In genomic region chr20:51595744-51596143, GRCh38 we compare ENCODE assay signal across 12 cellular contexts. TPM values are rescaled to one million over a fixed set of nuclear protein-coding genes. Genes with fewer than 3 reads are reported as not detected.
DNase-seq lines count a peak whose midpoint lies in the region; ATAC-seq, FAIRE-seq and TF ChIP-seq lines count a peak whose summit lies in the region.
"Had no signal": no experiment of that assay in that cellular context is flagged by ENCODE, and none has a peak within 500 bp of the region (broad histone marks: within the 10 kb centered on the region; RNA-seq: fewer than 3 reads in every experiment).

No MANE protein-coding gene starts in this region.

- H3K79me2 ChIP-seq in Karpas-422 (ENCODE audit: low read length) (no peaks in the 10 kb centered on the region), OCI-LY7 (ENCODE audit: insufficient read depth, low read depth, low read length) (no peaks in the 10 kb centered on the region), K562 (ENCODE audit: control insufficient read depth, insufficient read depth, low read length) (no peaks in the 10 kb centered on the region)

- no peak for ATAC-seq in K562
- peak; percentile 31 to 51 for ATAC-seq in stimulated activated naive B cell treated with anti-CD40 and anti-IgM and Interleukin-4, amounts not matched to agents 10 μg/mL and 1 μg/mL and 100 μg/mL, for 72 hours (replicated peaks)
- ATAC-seq in GM18520 (IDR thresholded peaks at IDR 0.05; ENCODE audit: unreplicated experiment), result no peak
- ATAC-seq in activated CD4-positive, alpha-beta T cell treated with anti-CD3 and anti-CD28 coated beads for 36 hours, result no peak

- no peaks in the 10 kb centered on the region for H3K9me1 ChIP-seq in K562 (ENCODE audit: control insufficient read depth, insufficient read depth, low read length)

- CTCF ChIA-PET in OCI-LY7 (lab: Charles Lee; ENCODE audit: unreplicated experiment), result interaction anchor here (0.6 to 2.0 kb wide), 6 partner anchors 70 to 229 kb away, joined by 3 to 10 read pairs (median 4); no protein-coding TSS in a partner anchor
- CTCF ChIA-PET in K562 (lab: Yijun Ruan, JAX; ENCODE audit: low intra/inter-chr PET ratio), result interaction anchor here (0.7 to 3.3 kb wide), 4 partner anchors 192 to 608 kb away, joined by 3 to 25 read pairs (median 14); no protein-coding TSS in a partner anchor
- CTCF ChIA-PET in activated CD4-positive, alpha-beta T cell treated with anti-CD3 and anti-CD28 coated beads for 36 hours (lab: Charles Lee), result interaction anchor here (0.6 to 4.8 kb wide), 25 partner anchors 13 to 289 kb away, joined by 3 to 31 read pairs (median 5); no protein-coding TSS in a partner anchor

- no peak for TF ChIP-seq EP300 in K562 (IDR thresholded peaks at IDR 0.05; ENCODE audit: low read length)

- BruUV-seq in OCI-LY7 (replicated peaks; lab: Mats Ljungman, UMichigan), result no TSS peak
- no TSS peak for BruUV-seq in K562 (replicated peaks; lab: Mats Ljungman, UMichigan)

- in situ Hi-C loops in K562 (cut with MboI), result no loop called here

- H3K9me3 ChIP-seq in Karpas-422 (ENCODE audit: low read length), result no peaks in the 10 kb centered on the region
- no peaks in the 10 kb centered on the region for H3K9me3 ChIP-seq in OCI-LY7 (ENCODE audit: low read length)
- no peaks in the 10 kb centered on the region; the same call in 1 of the 2 replicates for H3K9me3 ChIP-seq in K562 (replicated peaks; ENCODE audit: control insufficient read depth, insufficient read depth, low read depth, low read length)

- no peaks in the 10 kb centered on the region for H3K36me3 Mint-ChIP-seq in stimulated activated naive B cell treated with anti-CD40 and anti-IgM and Interleukin-4, amounts not matched to agents 10 μg/mL and 1 μg/mL and 100 μg/mL, for 72 hours
- H3K36me3 Mint-ChIP-seq in activated T-helper 2 cell treated with anti-CD3 and anti-CD28 coated beads, Interferon-gamma antibody, Interleukin-2, Interleukin-4, amounts not matched to agents 10 μg/mL and 5 μg/mL and 100 μg/mL, durations not matched to agents 14 hours and 24 hours and 36 hours (ENCODE audit: low read depth), result no peaks in the 10 kb centered on the region
- H3K36me3 Mint-ChIP-seq in activated CD4-positive, alpha-beta T cell treated with anti-CD3 and anti-CD28 coated beads for 36 hours (ENCODE audit: low read depth), result no peaks in the 10 kb centered on the region
- H3K36me3 Mint-ChIP-seq: CD8-positive, alpha-beta T cell had no signal

- H3K9me2 ChIP-seq in Karpas-422 (replicated peaks; ENCODE audit: insufficient read depth, low read length), result no peaks in the 10 kb centered on the region
- H3K9me2 ChIP-seq in OCI-LY7 (ENCODE audit: insufficient read depth, low read length), result no peaks in the 10 kb centered on the region

- intact Hi-C loops in OCI-LY7 (cut with micrococcal nuclease; ENCODE audit: unreplicated experiment), result loop anchor here (1.0 to 2.0 kb wide), 4 partner anchors 53 to 223 kb away; partner anchors contain the start of gene NFATC2
- intact Hi-C loops in K562 (cut with micrococcal nuclease), result loop anchor here (1.0 to 2.0 kb wide), 2 partner anchors 55 to 221 kb away; no protein-coding TSS in a partner anchor
- intact Hi-C loops in activated T-helper 2 cell treated with anti-CD3 and anti-CD28 coated beads, Interferon-gamma antibody, Interleukin-2, Interleukin-4, amounts not matched to agents 10 μg/mL and 5 μg/mL and 100 μg/mL, durations not matched to agents 14 hours and 24 hours and 36 hours (cut with micrococcal nuclease), result loop anchor here (2.0 kb wide), 4 partner anchors 55 to 223 kb away; no protein-coding TSS in a partner anchor
- intact Hi-C loops in activated CD4-positive, alpha-beta T cell treated with anti-CD3 and anti-CD28 coated beads for 36 hours (cut with DNase I, micrococcal nuclease), result loop anchor here (1.0 to 10.0 kb wide), 10 partner anchors 55 to 371 kb away; no protein-coding TSS in a partner anchor

- no peak overlapping the region for H3K27ac Mint-ChIP-seq in stimulated activated naive B cell treated with anti-CD40 and anti-IgM and Interleukin-4, amounts not matched to agents 10 μg/mL and 1 μg/mL and 100 μg/mL, for 72 hours
- H3K27ac Mint-ChIP-seq in activated T-helper 2 cell treated with anti-CD3 and anti-CD28 coated beads, Interferon-gamma antibody, Interleukin-2, Interleukin-4, amounts not matched to agents 10 μg/mL and 5 μg/mL and 100 μg/mL, durations not matched to agents 14 hours and 24 hours and 36 hours, result no peak overlapping the region
- H3K27ac Mint-ChIP-seq in activated CD4-positive, alpha-beta T cell treated with anti-CD3 and anti-CD28 coated beads for 36 hours, result no peak overlapping the region

- H3K4me1 Mint-ChIP-seq in stimulated activated naive B cell treated with anti-CD40 and anti-IgM and Interleukin-4, amounts not matched to agents 10 μg/mL and 1 μg/mL and 100 μg/mL, for 72 hours, result peaks cover 9 to 19% of the 10 kb centered on the region in 2 donors
- H3K4me1 Mint-ChIP-seq in activated T-helper 2 cell treated with anti-CD3 and anti-CD28 coated beads, Interferon-gamma antibody, Interleukin-2, Interleukin-4, amounts not matched to agents 10 μg/mL and 5 μg/mL and 100 μg/mL, durations not matched to agents 14 hours and 24 hours and 36 hours (ENCODE audit: low read depth), result peaks cover 53% of the 10 kb centered on the region
- H3K4me1 Mint-ChIP-seq in activated CD4-positive, alpha-beta T cell treated with anti-CD3 and anti-CD28 coated beads for 36 hours, result peaks cover 60% of the 10 kb centered on the region

- TF ChIP-seq RAD21 in K562 (CRISPR knock-in tag; conservative IDR thresholded peaks at IDR 0.05 in 1 of 2, IDR thresholded peaks at IDR 0.05 in 1 of 2), result no peak

- POLR2A ChIA-PET in OCI-LY7 (lab: Charles Lee) (interaction anchor here (0.5 to 2.4 kb wide), 13 partner anchors 15 to 807 kb away, joined by 3 to 12 read pairs (median 4); no protein-coding TSS in a partner anchor), K562 (lab: Yijun Ruan, JAX) (interaction anchor here (0.7 to 1.2 kb wide), 2 partner anchors 54 to 151 kb away, joined by 3 to 4 read pairs; partner anchors contain the start of gene NFATC2)
- POLR2A ChIA-PET in activated CD4-positive, alpha-beta T cell treated with anti-CD3 and anti-CD28 coated beads for 36 hours (lab: Charles Lee), result no interaction called here

- FAIRE-seq in K562 (lab: Jason Lieb, UNC), result no peak
- FAIRE-seq: D721Med had no signal

- H3K27ac ChIP-seq in Karpas-422 (ENCODE audit: low read length) (peak overlapping the region; percentile 16; the same call in 1 of the 2 replicates), OCI-LY7 (ENCODE audit: low read depth, low read length, poor library complexity, severe bottlenecking) (peak overlapping the region; percentile 67), K562 (ENCODE audit: extremely low read depth, low read depth, low read length) (no peak overlapping the region)
- H3K27ac ChIP-seq: PC-9 had no signal

- H3K27me3 ChIP-seq in Karpas-422 (ENCODE audit: low read length) (no peaks in the 10 kb centered on the region), K562 (ENCODE audit: control insufficient read depth in 2 of 2, insufficient read depth in 2 of 2, low read length in 2 of 2) (no peaks in the 10 kb centered on the region), H7 (ENCODE audit: control insufficient read depth, insufficient read depth, low read length) (no peaks in the 10 kb centered on the region)

- H3K4me2 ChIP-seq in Karpas-422 (ENCODE audit: low read depth, low read length, poor library complexity, severe bottlenecking) (peak overlapping the region; percentile 54), OCI-LY7 (ENCODE audit: low read length) (peak overlapping the region; percentile 49; the same call in 1 of the 2 replicates), K562 (ENCODE audit: insufficient read depth, low read length) (no peak overlapping the region)

- no peak for DNase-seq in Karpas-422
- DNase-seq in OCI-LY7 (ENCODE audit: low spot score), result no peak
- no peak for DNase-seq in K562 (ENCODE audit: extremely low read depth in 1 of 4, low spot score in 3 of 4)
- peak; percentile 5 for DNase-seq in stimulated activated naive B cell treated with anti-CD40 and anti-IgM and Interleukin-4, amounts not matched to agents 10 μg/mL and 1 μg/mL and 100 μg/mL, for 72 hours
- DNase-seq in activated T-helper 2 cell treated with anti-CD3 and anti-CD28 coated beads, Interferon-gamma antibody, Interleukin-2, Interleukin-4, amounts not matched to agents 10 μg/mL and 5 μg/mL and 100 μg/mL, durations not matched to agents 14 hours and 24 hours and 36 hours (ENCODE audit: low spot score), result no peak
- no peak for DNase-seq in H7
- no peak for DNase-seq in activated CD4-positive, alpha-beta T cell treated with anti-CD3 and anti-CD28 coated beads for 36 hours
- DNase-seq: DMS79 had no signal

- H4K20me1 ChIP-seq in Karpas-422 (ENCODE audit: insufficient read depth, low read depth, low read length) (no peaks in the 10 kb centered on the region), OCI-LY7 (ENCODE audit: insufficient read depth, low read length) (no peaks in the 10 kb centered on the region), K562 (replicated peaks; ENCODE audit: control insufficient read depth, insufficient read depth, low read length) (no peaks in the 10 kb centered on the region)

- H3K36me3 ChIP-seq in Karpas-422 (ENCODE audit: insufficient read depth, low read length), result no peaks in the 10 kb centered on the region
- no peaks in the 10 kb centered on the region for H3K36me3 ChIP-seq in OCI-LY7 (ENCODE audit: insufficient read depth, low read length)
- H3K36me3 ChIP-seq in K562 (ENCODE audit: control insufficient read depth, insufficient read depth, low read length), result no peaks in the 10 kb centered on the region
- no peaks in the 10 kb centered on the region for H3K36me3 ChIP-seq in H7 (replicated peaks; ENCODE audit: control insufficient read depth, insufficient read depth, low read length)

- H3K4me3 Mint-ChIP-seq in stimulated activated naive B cell treated with anti-CD40 and anti-IgM and Interleukin-4, amounts not matched to agents 10 μg/mL and 1 μg/mL and 100 μg/mL, for 72 hours, result peak overlapping the region in 1 of 2 donors; percentile 14
- H3K4me3 Mint-ChIP-seq in activated T-helper 2 cell treated with anti-CD3 and anti-CD28 coated beads, Interferon-gamma antibody, Interleukin-2, Interleukin-4, amounts not matched to agents 10 μg/mL and 5 μg/mL and 100 μg/mL, durations not matched to agents 14 hours and 24 hours and 36 hours (ENCODE audit: low read depth), result no peak overlapping the region
- H3K4me3 Mint-ChIP-seq in activated CD4-positive, alpha-beta T cell treated with anti-CD3 and anti-CD28 coated beads for 36 hours, result no peak overlapping the region
- H3K4me3 Mint-ChIP-seq: CD8-positive, alpha-beta T cell had no signal

- WGBS in K562 (ENCODE audit: insufficient coverage, low coverage, missing lambda C conversion rate), result 62% methylated on average over 8 of the region's 8 CpGs

- H3K4me1 ChIP-seq in Karpas-422 (ENCODE audit: low read length) (peaks cover 32% of the 10 kb centered on the region), OCI-LY7 (ENCODE audit: insufficient read depth, low read length, poor library complexity, severe bottlenecking) (peaks cover 46% of the 10 kb centered on the region), K562 (replicated peaks in 1 of 2; ENCODE audit: control insufficient read depth in 2 of 2, insufficient read depth in 2 of 2, low read length in 2 of 2) (peaks cover 5 to 29% of the 10 kb centered on the region in 2 experiments; a peak in 3 of 5 replicates)

- H3K9me3 Mint-ChIP-seq in stimulated activated naive B cell treated with anti-CD40 and anti-IgM and Interleukin-4, amounts not matched to agents 10 μg/mL and 1 μg/mL and 100 μg/mL, for 72 hours, result peaks cover 0 to 1% of the 10 kb centered on the region in 2 donors
- H3K9me3 Mint-ChIP-seq in activated T-helper 2 cell treated with anti-CD3 and anti-CD28 coated beads, Interferon-gamma antibody, Interleukin-2, Interleukin-4, amounts not matched to agents 10 μg/mL and 5 μg/mL and 100 μg/mL, durations not matched to agents 14 hours and 24 hours and 36 hours, result no peaks in the 10 kb centered on the region
- H3K9me3 Mint-ChIP-seq in activated CD4-positive, alpha-beta T cell treated with anti-CD3 and anti-CD28 coated beads for 36 hours (ENCODE audit: low read depth), result no peaks in the 10 kb centered on the region
- H3K9me3 Mint-ChIP-seq: CD8-positive, alpha-beta T cell had no signal

- no peak overlapping the region for H3K4me3 ChIP-seq in Karpas-422 (ENCODE audit: low read length)
- no peak overlapping the region for H3K4me3 ChIP-seq in OCI-LY7 (ENCODE audit: low read depth, low read length, poor library complexity, severe bottlenecking)
- no peak overlapping the region for H3K4me3 ChIP-seq in K562
- H3K4me3 ChIP-seq in H7 (ENCODE audit: insufficient read depth, low read depth, low read length), result no peak overlapping the region
- H3K4me3 ChIP-seq: PC-9 had no signal

- H3K27me3 Mint-ChIP-seq in stimulated activated naive B cell treated with anti-CD40 and anti-IgM and Interleukin-4, amounts not matched to agents 10 μg/mL and 1 μg/mL and 100 μg/mL, for 72 hours, result peaks cover 27 to 50% of the 10 kb centered on the region in 2 donors
- H3K27me3 Mint-ChIP-seq in activated T-helper 2 cell treated with anti-CD3 and anti-CD28 coated beads, Interferon-gamma antibody, Interleukin-2, Interleukin-4, amounts not matched to agents 10 μg/mL and 5 μg/mL and 100 μg/mL, durations not matched to agents 14 hours and 24 hours and 36 hours (ENCODE audit: low read depth), result no peaks in the 10 kb centered on the region
- peaks cover 3% of the 10 kb centered on the region for H3K27me3 Mint-ChIP-seq in activated CD4-positive, alpha-beta T cell treated with anti-CD3 and anti-CD28 coated beads for 36 hours

- no peak for TF ChIP-seq POLR2A in K562 (conservative IDR thresholded peaks at IDR 0.05)

- no peak for TF ChIP-seq CTCF in OCI-LY7 (conservative IDR thresholded peaks at IDR 0.05; ENCODE audit: low read length)
- TF ChIP-seq CTCF in K562 (IDR thresholded peaks at IDR 0.05 in 2 of 3, conservative IDR thresholded peaks at IDR 0.05 in 1 of 3; ENCODE audit: insufficient read depth in 2 of 3, low read depth in 1 of 3, low read length in 3 of 3), result no peak

- peak overlapping the region; percentile 26 for H3K9ac ChIP-seq in Karpas-422 (ENCODE audit: low read length)
- H3K9ac ChIP-seq in K562 (ENCODE audit: insufficient read depth in 1 of 2, low read depth in 2 of 2, low read length in 2 of 2), result no peak overlapping the region

- H2AFZ ChIP-seq in Karpas-422 (ENCODE audit: low read length) (peak overlapping the region; percentile 54), OCI-LY7 (ENCODE audit: low read length) (peak overlapping the region; percentile 97), K562 (ENCODE audit: low read depth, low read length) (peak overlapping the region; percentile 99)
- H2AFZ ChIP-seq: PC-9 had no signal

RNA-seq across cellular contexts. Expression of gene NFATC2, which starts 53.2 kb away (rescaled TPM):
- 22.5 and 32.3 TPM in 2 replicates for total RNA-seq in Karpas-422 (2014; rRNA removed; shearing (Covaris generic); ENCODE audit: low replicate concordance)
- total RNA-seq in OCI-LY7 (2014; rRNA removed; shearing (Covaris generic)), result 12.5 TPM in 2 replicates
- total RNA-seq in OCI-LY7 (2022) (43.7 and 43.8 TPM in 2 replicates), K562 (2014; rRNA removed) (2.5 and 3.7 TPM in 2 replicates), K562 (2014; rRNA removed; fragmentation: Illumina TruSeq; extraction: Trizol) (2.7 and 3.0 TPM in 2 replicates), K562 (2015; rRNA removed; fragmentation: Illumina TruSeq; extraction: Trizol) (2.6 and 3.3 TPM in 2 replicates), K562 (2021) (11.2 and 11.3 TPM in 2 replicates)
- 19.7 and 27.2 TPM in 2 replicates for total RNA-seq in K562 (2011; cell fraction: chromatin; rRNA removed; ENCODE audit: low replicate concordance)
- total RNA-seq in K562 (2011; cell fraction: nucleolus; rRNA removed), result 7.7 and 10.9 TPM in 2 replicates
- 16.1 and 29.1 TPM in 2 replicates for total RNA-seq in K562 (2011; cell fraction: nucleoplasm; rRNA removed)
- polyA plus RNA-seq in K562 (2011; rRNA removed) (1.6 and 2.1 TPM in 2 replicates), K562 (2014; fragmentation: Illumina TruSeq; extraction: Trizol) (7.0 and 8.1 TPM in 2 replicates), K562 (2014; fragmentation: Nextera tagmentation; extraction: Ambion mirVana) (1 to 10 TPM; 1.9 to 4.1 TPM), K562 (2014; rRNA removed) (3.8 and 4.0 TPM in 2 replicates)
- 1.00 and 1.6 TPM in 2 replicates for polyA plus RNA-seq in K562 (2011; cell fraction: cytosol; rRNA removed)
- 5.3 and 5.7 TPM in 2 replicates for polyA plus RNA-seq in K562 (2011; cell fraction: nucleus; rRNA removed)
- polyA plus RNA-seq in K562 (2012), result 7.2 and 8.8 TPM in 2 replicates
- polyA minus RNA-seq in K562 (2011; rRNA and poly(A)+ RNA removed), result 2.7 and 4.2 TPM in 2 replicates
- 4.4 and 4.8 TPM in 2 replicates for polyA minus RNA-seq in K562 (2011; cell fraction: cytosol; rRNA and poly(A)+ RNA removed)
- 4.3 TPM in 2 replicates for polyA minus RNA-seq in K562 (2011; cell fraction: nucleus; rRNA and poly(A)+ RNA removed)
- total RNA-seq in activated T-helper 2 cell treated with anti-CD3 and anti-CD28 coated beads, Interferon-gamma antibody, Interleukin-2, Interleukin-4, amounts not matched to agents 10 μg/mL and 5 μg/mL and 100 μg/mL, durations not matched to agents 14 hours and 24 hours and 36 hours, result 67.1 and 68.0 TPM in 2 replicates
- total RNA-seq in H7 (2014; rRNA removed; shearing (Covaris generic)), result 0.28 and 0.48 TPM in 2 replicates
- total RNA-seq in activated CD4-positive, alpha-beta T cell treated with anti-CD3 and anti-CD28 coated beads for 36 hours, result 10 to 100 TPM; 38.5 to 49.8 TPM

Comparison
In these comparisons a context has a peak if more than half of its experiments do, and no peak if none do; other contexts are left out.
1. ATAC-seq: peak in stimulated activated naive B cell treated with anti-CD40 and anti-IgM and Interleukin-4, amounts not matched to agents 10 μg/mL and 1 μg/mL and 100 μg/mL, for 72 hours (2 of 2); none in K562 (single experiment), GM18520 (single experiment) and activated CD4-positive, alpha-beta T cell treated with anti-CD3 and anti-CD28 coated beads for 36 hours (single experiment).
2. Peak in every context shown above with its lines, with median percentiles within 50 percentile points of each other: H2AFZ ChIP-seq.